8 cellular contexts compared by ENCODE assay signal in genomic region chr5:149224282-149224681, GRCh38. TPM values are rescaled to one million over a fixed set of nuclear protein-coding genes. Genes with fewer than 3 reads are reported as not detected.
"Had no signal": no experiment of that assay in that cellular context is flagged by ENCODE, and none has a peak within 500 bp of the region (broad histone marks: within the 10 kb centered on the region; RNA-seq: fewer than 3 reads in every experiment).

No MANE protein-coding gene starts in this region.

- H3K4me3 ChIP-seq: smooth muscle cell had no signal

- ATAC-seq: activated CD4-positive, CD25-positive, alpha-beta regulatory T cell treated with anti-CD3 and anti-CD28 coated beads, Interleukin-2, amount 50 U/mL, for 24 hours; activated T-cell treated with anti-CD3 and anti-CD28 coated beads, Interleukin-2, amount 50 U/mL, for 4 hours had no signal

- DNase-seq: activated effector memory CD4-positive, alpha-beta T cell treated with anti-CD3 and anti-CD28 coated beads, Interleukin-2, amount 50 U/mL, for 16 hours; activated naive CD8-positive, alpha-beta T cell treated with anti-CD3 and anti-CD28 coated beads for 36 hours; activated T-cell treated with anti-CD3 and anti-CD28 coated beads, Interleukin-2, amount 50 U/mL, for 4 hours; foreskin melanocyte; islet precursor cell had no signal

- H3K4me2 ChIP-seq: smooth muscle cell had no signal

RNA-seq across cellular contexts. Expression of gene AFAP1L1, which starts 47.4 kb away (rescaled TPM):
- total RNA-seq: T-helper 2 cell treated with Interferon-gamma antibody and Interleukin-4, amounts not matched to agents 100 ng/mL and 5 ng/mL, for 36 hours had no signal
